Comparison of ENCODE assay signal across 30 cellular contexts in genomic region chrX:139201924-139202323, GRCh38.
DNase-seq lines count a peak whose midpoint lies in the region; ATAC-seq and TF ChIP-seq lines count a peak whose summit lies in the region.
"Had no signal": no experiment of that assay in that cellular context is flagged by ENCODE, and none has a peak within 500 bp of the region (broad histone marks: within the 10 kb centered on the region; RNA-seq: fewer than 3 reads in every experiment).

No MANE protein-coding gene starts in this region.

- no peak overlapping the region for H3K27ac ChIP-seq in A673 (ENCODE audit: low read depth, low read length, poor library complexity, severe bottlenecking)
- H3K27ac ChIP-seq in neural progenitor cell = no peak overlapping the region
- H3K27ac ChIP-seq: C4-2B, GM23248, left lung, Peyer's patch, right atrium auricular region, uterus had no signal

- H3K27me3 Mint-ChIP-seq in neural progenitor cell (ENCODE audit: insufficient read depth, low read depth) = peaks cover 13% of the 10 kb centered on the region

- H3K9me3 Mint-ChIP-seq in neural progenitor cell = no peaks in the 10 kb centered on the region
- H3K9me3 Mint-ChIP-seq: activated naive CD4-positive, alpha-beta T cell treated with anti-CD3 and anti-CD28 coated beads for 36 hours; activated T-cell treated with anti-CD3 and anti-CD28 coated beads, Interleukin-2, amount 50 U/mL, for 24 hours; T-helper 2 cell treated with Interferon-gamma antibody and Interleukin-4, amounts not matched to agents 5 μg/mL and 100 μg/mL, for 36 hours had no signal

- H3K79me2 ChIP-seq in neural progenitor cell (ENCODE audit: low read depth) = no peaks in the 10 kb centered on the region

- ATAC-seq in GM21717 (IDR thresholded peaks at IDR 0.05; ENCODE audit: unreplicated experiment) (no peak), Right ventricle myocardium superior (ENCODE audit: poor library complexity) (no peak)
- ATAC-seq: activated CD8-positive, alpha-beta T cell treated with anti-CD3 and anti-CD28 coated beads, Interleukin-2, amount 10 ng/mL, durations not matched to agents 7 days and 5 days; left lung had no signal

- BruUV-seq in A673 (replicated peaks; lab: Mats Ljungman, UMichigan) = TSS peak; percentile 15

- WGBS in lower leg skin, 2 donors = 35 to 46% methylated on average over 4 of the region's 4 CpGs

- H3K4me1 ChIP-seq in A673 (ENCODE audit: insufficient read depth, low read length, poor library complexity, severe bottlenecking) (no peaks in the 10 kb centered on the region), neural progenitor cell (peaks cover 6% of the 10 kb centered on the region)
- H3K4me1 ChIP-seq: Peyer's patch, uterus had no signal

- POLR2A ChIA-PET in A673 (lab: Charles Lee; ENCODE audit: low non-redundant PET) = no interaction called here

- peak overlapping the region; percentile 96 for H3K4me3 Mint-ChIP-seq in neural progenitor cell
- H3K4me3 Mint-ChIP-seq: activated CD8-positive, alpha-beta T cell treated with anti-CD3 and anti-CD28 coated beads, Interleukin-2, amount 10 ng/mL, durations not matched to agents 7 days and 5 days; activated naive CD4-positive, alpha-beta T cell treated with anti-CD3 and anti-CD28 coated beads for 36 hours; activated T-cell treated with anti-CD3 and anti-CD28 coated beads, Interleukin-2, amount 50 U/mL, for 24 hours; T-helper 2 cell treated with Interferon-gamma antibody and Interleukin-4, amounts not matched to agents 5 μg/mL and 100 μg/mL, for 36 hours had no signal

- intact Hi-C loops in A673 (cut with micrococcal nuclease; ENCODE audit: unreplicated experiment) = loop anchor here (5.0 kb wide), 5 partner anchors 120 to 425 kb away; no protein-coding TSS in a partner anchor
- intact Hi-C loops in lower leg skin (cut with DNase I; ENCODE audit: low total_unique reads) = no loop called here
- intact Hi-C loops in Right ventricle myocardium superior (cut with DNase I) = no loop called here

- H3K9me3 ChIP-seq in A673 (ENCODE audit: low read depth, low read length, poor library complexity, severe bottlenecking) (no peaks in the 10 kb centered on the region), neural progenitor cell (ENCODE audit: low read depth) (no peaks in the 10 kb centered on the region)
- H3K9me3 ChIP-seq: left lung, Peyer's patch, right atrium auricular region, SK-N-SH, uterus had no signal

- H3K9ac ChIP-seq in neural progenitor cell = no peak overlapping the region
- H3K9ac ChIP-seq: GM23248, SK-N-SH had no signal

- no peak for TF ChIP-seq POLR2A in lower leg skin (IDR thresholded peaks at IDR 0.05)

- peak overlapping the region; percentile 87 for H3K4me2 ChIP-seq in neural progenitor cell
- H3K4me2 ChIP-seq: SK-N-SH had no signal

- TF ChIP-seq CTCF in A673 (conservative IDR thresholded peaks at IDR 0.05; ENCODE audit: low read depth, low read length) (no peak), epithelial cell of esophagus (IDR thresholded peaks at IDR 0.05; ENCODE audit: insufficient read depth, low read depth, low read length, missing control alignments) (no peak), neural progenitor cell (IDR thresholded peaks at IDR 0.05) (no peak), lower leg skin (IDR thresholded peaks at IDR 0.05) (no peak)

- DNase-seq in A673 (ENCODE audit: low spot score) (peak; percentile 6), OCI-M1 (lab: John Stamatoyannopoulos, UW) (peak; percentile 3), epithelial cell of esophagus (ENCODE audit: low read depth) (peak; percentile 41), neural progenitor cell (ENCODE audit: low spot score) (no peak), Kasumi-1 (lab: John Stamatoyannopoulos, UW) (no peak), lower leg skin (ENCODE audit: low spot score in 2 of 2) (no peak), Right ventricle myocardium superior (no peak)
- DNase-seq: ACHN; activated CD8-positive, alpha-beta T cell treated with anti-CD3 and anti-CD28 coated beads, Interleukin-2, amount 10 ng/mL, durations not matched to agents 7 days and 5 days; activated naive CD4-positive, alpha-beta T cell treated with anti-CD3 and anti-CD28 coated beads for 36 hours; activated T-cell treated with anti-CD3 and anti-CD28 coated beads, Interleukin-2, amount 50 U/mL, for 24 hours; aorta; DMS 273 treated with DMSO at 0.1 percent for 48 hours; effector CD8-positive, alpha-beta T cell; GDM1; GM23248; left lung; NCI-H1092; NCI-H2029; NCI-H226; NCI-H774; nucleus accumbens; Peyer's patch; SK-N-SH; substantia nigra; uterus had no signal

- H3K36me3 ChIP-seq in A673 (ENCODE audit: insufficient read depth, low read length, poor library complexity, severe bottlenecking) = no peaks in the 10 kb centered on the region
- H3K36me3 ChIP-seq in neural progenitor cell = no peaks in the 10 kb centered on the region
- H3K36me3 ChIP-seq: left lung, Peyer's patch, right atrium auricular region, uterus had no signal

- peaks cover 35% of the 10 kb centered on the region for H3K4me1 Mint-ChIP-seq in neural progenitor cell

- peaks cover 12% of the 10 kb centered on the region for H3K36me3 Mint-ChIP-seq in neural progenitor cell

- H3K4me3 ChIP-seq in A673 (ENCODE audit: low read depth, low read length, poor library complexity, severe bottlenecking) (peak overlapping the region; percentile 64), epithelial cell of esophagus (ENCODE audit: low read length) (no peak overlapping the region), neural progenitor cell (no peak overlapping the region), lower leg skin (ENCODE audit: low read depth, poor library complexity, severe bottlenecking) (no peak overlapping the region)
- H3K4me3 ChIP-seq: GM23248, left lung, Peyer's patch, right atrium auricular region, uterus had no signal

- peaks cover 12% of the 10 kb centered on the region for H3F3A ChIP-seq in neural progenitor cell (ENCODE audit: low read depth)

- H3K27ac Mint-ChIP-seq in neural progenitor cell = no peak overlapping the region
- H3K27ac Mint-ChIP-seq: activated CD8-positive, alpha-beta T cell treated with anti-CD3 and anti-CD28 coated beads, Interleukin-2, amount 10 ng/mL, durations not matched to agents 7 days and 5 days; activated naive CD4-positive, alpha-beta T cell treated with anti-CD3 and anti-CD28 coated beads for 36 hours; activated T-cell treated with anti-CD3 and anti-CD28 coated beads, Interleukin-2, amount 50 U/mL, for 24 hours; T-helper 2 cell treated with Interferon-gamma antibody and Interleukin-4, amounts not matched to agents 5 μg/mL and 100 μg/mL, for 36 hours had no signal

- no peaks in the 10 kb centered on the region for H3K27me3 ChIP-seq in A673 (replicated peaks; ENCODE audit: insufficient read depth, low read depth, low read length, poor library complexity)
- peaks cover 77% of the 10 kb centered on the region for H3K27me3 ChIP-seq in neural progenitor cell
- H3K27me3 ChIP-seq: Peyer's patch, uterus had no signal

- H4K20me1 ChIP-seq in neural progenitor cell (ENCODE audit: low read depth) = no peaks in the 10 kb centered on the region

- CTCF ChIA-PET in A673 (lab: Charles Lee) = no interaction called here

- H2AFZ ChIP-seq in neural progenitor cell (replicated peaks) = no peak overlapping the region
- H2AFZ ChIP-seq: GM23248 had no signal

Comparison
In these comparisons a context has a peak if more than half of its experiments do, and no peak if none do; other contexts are left out.
1. DNase-seq: peak in A673 (single experiment), OCI-M1 (single experiment) and epithelial cell of esophagus (single experiment); none in neural progenitor cell (single experiment), Kasumi-1 (0 of 2), lower leg skin (0 of 2) and Right ventricle myocardium superior (single experiment).